In the genomic region with DNA sequence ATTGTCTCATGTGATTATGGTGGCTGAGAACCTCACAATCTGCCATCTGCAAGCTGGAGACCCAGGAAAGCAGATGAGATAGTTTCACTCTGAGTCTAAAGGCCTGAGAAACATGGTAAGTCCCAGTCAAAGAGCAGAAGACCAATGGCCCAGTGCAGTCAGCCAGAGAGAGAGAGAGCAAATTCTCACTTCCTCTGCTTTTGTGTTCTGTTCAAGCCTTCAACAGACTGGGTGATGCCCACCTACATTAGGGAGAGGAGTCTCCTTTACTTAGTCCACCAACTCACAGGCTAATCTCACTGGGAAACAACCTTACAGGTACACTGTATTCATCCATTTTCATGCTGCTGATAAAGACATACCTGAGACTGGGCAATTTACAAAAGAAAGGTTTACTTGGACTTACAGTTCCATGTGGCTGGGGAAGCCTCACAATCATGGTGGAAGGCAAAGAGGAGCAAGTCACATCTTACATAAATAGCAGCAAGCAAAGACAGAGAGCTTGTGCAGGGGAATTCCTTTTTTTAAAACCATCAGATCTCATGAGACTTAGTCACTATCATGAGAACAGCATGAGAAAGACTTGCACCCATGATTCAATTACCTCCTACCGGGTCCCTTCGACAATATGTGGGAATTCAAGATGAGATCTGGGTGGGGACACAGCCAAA, we compare ENCODE assay signal across 1 cellular context.
A peak's percentile ranks its signal among the peaks of the same experiment; 100 is the strongest.
TF ChIP-seq lines count a peak whose summit lies in the region.

No MANE protein-coding gene starts in this region.

TF ChIP-seq in GM12878, 131 proteins besides CTCF, POLR2A, EP300 and RAD21 (continued from another document):
- TF ChIP-seq, protein P1, sequence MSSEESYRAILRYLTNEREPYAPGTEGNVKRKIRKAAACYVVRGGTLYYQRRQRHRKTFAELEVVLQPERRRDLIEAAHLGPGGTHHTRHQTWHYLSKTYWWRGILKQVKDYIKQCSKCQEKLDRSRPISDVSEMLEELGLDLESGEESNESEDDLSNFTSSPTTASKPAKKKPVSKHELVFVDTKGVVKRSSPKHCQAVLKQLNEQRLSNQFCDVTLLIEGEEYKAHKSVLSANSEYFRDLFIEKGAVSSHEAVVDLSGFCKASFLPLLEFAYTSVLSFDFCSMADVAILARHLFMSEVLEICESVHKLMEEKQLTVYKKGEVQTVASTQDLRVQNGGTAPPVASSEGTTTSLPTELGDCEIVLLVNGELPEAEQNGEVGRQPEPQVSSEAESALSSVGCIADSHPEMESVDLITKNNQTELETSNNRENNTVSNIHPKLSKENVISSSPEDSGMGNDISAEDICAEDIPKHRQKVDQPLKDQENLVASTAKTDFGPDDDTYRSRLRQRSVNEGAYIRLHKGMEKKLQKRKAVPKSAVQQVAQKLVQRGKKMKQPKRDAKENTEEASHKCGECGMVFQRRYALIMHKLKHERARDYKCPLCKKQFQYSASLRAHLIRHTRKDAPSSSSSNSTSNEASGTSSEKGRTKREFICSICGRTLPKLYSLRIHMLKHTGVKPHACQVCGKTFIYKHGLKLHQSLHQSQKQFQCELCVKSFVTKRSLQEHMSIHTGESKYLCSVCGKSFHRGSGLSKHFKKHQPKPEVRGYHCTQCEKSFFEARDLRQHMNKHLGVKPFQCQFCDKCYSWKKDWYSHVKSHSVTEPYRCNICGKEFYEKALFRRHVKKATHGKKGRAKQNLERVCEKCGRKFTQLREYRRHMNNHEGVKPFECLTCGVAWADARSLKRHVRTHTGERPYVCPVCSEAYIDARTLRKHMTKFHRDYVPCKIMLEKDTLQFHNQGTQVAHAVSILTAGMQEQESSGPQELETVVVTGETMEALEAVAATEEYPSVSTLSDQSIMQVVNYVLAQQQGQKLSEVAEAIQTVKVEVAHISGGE (CRISPR knock-in tag; IDR thresholded peaks at IDR 0.05): no peak
- TF ChIP-seq, protein P2, sequence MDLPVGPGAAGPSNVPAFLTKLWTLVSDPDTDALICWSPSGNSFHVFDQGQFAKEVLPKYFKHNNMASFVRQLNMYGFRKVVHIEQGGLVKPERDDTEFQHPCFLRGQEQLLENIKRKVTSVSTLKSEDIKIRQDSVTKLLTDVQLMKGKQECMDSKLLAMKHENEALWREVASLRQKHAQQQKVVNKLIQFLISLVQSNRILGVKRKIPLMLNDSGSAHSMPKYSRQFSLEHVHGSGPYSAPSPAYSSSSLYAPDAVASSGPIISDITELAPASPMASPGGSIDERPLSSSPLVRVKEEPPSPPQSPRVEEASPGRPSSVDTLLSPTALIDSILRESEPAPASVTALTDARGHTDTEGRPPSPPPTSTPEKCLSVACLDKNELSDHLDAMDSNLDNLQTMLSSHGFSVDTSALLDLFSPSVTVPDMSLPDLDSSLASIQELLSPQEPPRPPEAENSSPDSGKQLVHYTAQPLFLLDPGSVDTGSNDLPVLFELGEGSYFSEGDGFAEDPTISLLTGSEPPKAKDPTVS (IDR thresholded peaks at IDR 0.05; ENCODE audit: low read depth, low read length): no peak
- no peak for TF ChIP-seq RCOR1 (conservative IDR thresholded peaks at IDR 0.05; ENCODE audit: low read depth, low read length)
- TF ChIP-seq, protein P3, sequence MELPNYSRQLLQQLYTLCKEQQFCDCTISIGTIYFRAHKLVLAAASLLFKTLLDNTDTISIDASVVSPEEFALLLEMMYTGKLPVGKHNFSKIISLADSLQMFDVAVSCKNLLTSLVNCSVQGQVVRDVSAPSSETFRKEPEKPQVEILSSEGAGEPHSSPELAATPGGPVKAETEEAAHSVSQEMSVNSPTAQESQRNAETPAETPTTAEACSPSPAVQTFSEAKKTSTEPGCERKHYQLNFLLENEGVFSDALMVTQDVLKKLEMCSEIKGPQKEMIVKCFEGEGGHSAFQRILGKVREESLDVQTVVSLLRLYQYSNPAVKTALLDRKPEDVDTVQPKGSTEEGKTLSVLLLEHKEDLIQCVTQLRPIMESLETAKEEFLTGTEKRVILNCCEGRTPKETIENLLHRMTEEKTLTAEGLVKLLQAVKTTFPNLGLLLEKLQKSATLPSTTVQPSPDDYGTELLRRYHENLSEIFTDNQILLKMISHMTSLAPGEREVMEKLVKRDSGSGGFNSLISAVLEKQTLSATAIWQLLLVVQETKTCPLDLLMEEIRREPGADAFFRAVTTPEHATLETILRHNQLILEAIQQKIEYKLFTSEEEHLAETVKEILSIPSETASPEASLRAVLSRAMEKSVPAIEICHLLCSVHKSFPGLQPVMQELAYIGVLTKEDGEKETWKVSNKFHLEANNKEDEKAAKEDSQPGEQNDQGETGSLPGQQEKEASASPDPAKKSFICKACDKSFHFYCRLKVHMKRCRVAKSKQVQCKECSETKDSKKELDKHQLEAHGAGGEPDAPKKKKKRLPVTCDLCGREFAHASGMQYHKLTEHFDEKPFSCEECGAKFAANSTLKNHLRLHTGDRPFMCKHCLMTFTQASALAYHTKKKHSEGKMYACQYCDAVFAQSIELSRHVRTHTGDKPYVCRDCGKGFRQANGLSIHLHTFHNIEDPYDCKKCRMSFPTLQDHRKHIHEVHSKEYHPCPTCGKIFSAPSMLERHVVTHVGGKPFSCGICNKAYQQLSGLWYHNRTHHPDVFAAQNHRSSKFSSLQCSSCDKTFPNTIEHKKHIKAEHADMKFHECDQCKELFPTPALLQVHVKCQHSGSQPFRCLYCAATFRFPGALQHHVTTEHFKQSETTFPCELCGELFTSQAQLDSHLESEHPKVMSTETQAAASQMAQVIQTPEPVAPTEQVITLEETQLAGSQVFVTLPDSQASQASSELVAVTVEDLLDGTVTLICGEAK (IDR thresholded peaks at IDR 0.05; ENCODE audit: borderline replicate concordance): no peak
- TF ChIP-seq NR2C2 (IDR thresholded peaks at IDR 0.05; ENCODE audit: borderline replicate concordance, control insufficient read depth, insufficient read length, low read depth): no peak
- no peak for TF ChIP-seq HCFC1 (IDR thresholded peaks at IDR 0.05; ENCODE audit: low read length)
- 0 out of 2 replicates have a peak, but pooled peaks have one; percentile 23 for TF ChIP-seq ZNF217 (IDR thresholded peaks at IDR 0.05)
- TF ChIP-seq, protein P4, sequence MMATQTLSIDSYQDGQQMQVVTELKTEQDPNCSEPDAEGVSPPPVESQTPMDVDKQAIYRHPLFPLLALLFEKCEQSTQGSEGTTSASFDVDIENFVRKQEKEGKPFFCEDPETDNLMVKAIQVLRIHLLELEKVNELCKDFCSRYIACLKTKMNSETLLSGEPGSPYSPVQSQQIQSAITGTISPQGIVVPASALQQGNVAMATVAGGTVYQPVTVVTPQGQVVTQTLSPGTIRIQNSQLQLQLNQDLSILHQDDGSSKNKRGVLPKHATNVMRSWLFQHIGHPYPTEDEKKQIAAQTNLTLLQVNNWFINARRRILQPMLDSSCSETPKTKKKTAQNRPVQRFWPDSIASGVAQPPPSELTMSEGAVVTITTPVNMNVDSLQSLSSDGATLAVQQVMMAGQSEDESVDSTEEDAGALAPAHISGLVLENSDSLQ (IDR thresholded peaks at IDR 0.05): no peak
- TF ChIP-seq HDGF (IDR thresholded peaks at IDR 0.05): no peak; the same call in 1 of the 2 replicates
- TF ChIP-seq STAT3 (IDR thresholded peaks at IDR 0.05; ENCODE audit: low read depth, low read length): peak; percentile 54; the same call in 1 of the 2 replicates
- peak; percentile 90 for TF ChIP-seq IKZF1 (conservative IDR thresholded peaks at IDR 0.05)
- TF ChIP-seq SREBF1 (IDR thresholded peaks at IDR 0.05; ENCODE audit: low read length): no peak
- TF ChIP-seq RUNX3 (IDR thresholded peaks at IDR 0.05; ENCODE audit: low read length): peak; percentile 78
- TF ChIP-seq KLF5 (IDR thresholded peaks at IDR 0.05; ENCODE audit: partially characterized antibody): no peak
- peak; percentile 90 for TF ChIP-seq JUNB (IDR thresholded peaks at IDR 0.05)
- no peak for TF ChIP-seq MYC (IDR thresholded peaks at IDR 0.05; ENCODE audit: insufficient read depth, insufficient read length, insufficient replicate concordance, low read length, severe bottlenecking)
- no peak for TF ChIP-seq NFYA (IDR thresholded peaks at IDR 0.05; ENCODE audit: borderline replicate concordance, low read depth, low read length)
- TF ChIP-seq FOXK2 (IDR thresholded peaks at IDR 0.05): no peak
- no peak for TF ChIP-seq RFX5 (IDR thresholded peaks at IDR 0.05; ENCODE audit: low read depth, low read length)
- no peak for TF ChIP-seq FOS (IDR thresholded peaks at IDR 0.05; ENCODE audit: borderline replicate concordance, extremely low read depth, insufficient read length)
- no peak for TF ChIP-seq CBX3 (IDR thresholded peaks at IDR 0.05; ENCODE audit: borderline replicate concordance, low read depth)
- no peak; the same call in none of the 2 replicates for TF ChIP-seq SMARCA5 (IDR thresholded peaks at IDR 0.05)
- peak; percentile 93 for TF ChIP-seq MEF2B (IDR thresholded peaks at IDR 0.05; ENCODE audit: partially characterized antibody, poor library complexity, severe bottlenecking)
- TF ChIP-seq, protein P5, sequence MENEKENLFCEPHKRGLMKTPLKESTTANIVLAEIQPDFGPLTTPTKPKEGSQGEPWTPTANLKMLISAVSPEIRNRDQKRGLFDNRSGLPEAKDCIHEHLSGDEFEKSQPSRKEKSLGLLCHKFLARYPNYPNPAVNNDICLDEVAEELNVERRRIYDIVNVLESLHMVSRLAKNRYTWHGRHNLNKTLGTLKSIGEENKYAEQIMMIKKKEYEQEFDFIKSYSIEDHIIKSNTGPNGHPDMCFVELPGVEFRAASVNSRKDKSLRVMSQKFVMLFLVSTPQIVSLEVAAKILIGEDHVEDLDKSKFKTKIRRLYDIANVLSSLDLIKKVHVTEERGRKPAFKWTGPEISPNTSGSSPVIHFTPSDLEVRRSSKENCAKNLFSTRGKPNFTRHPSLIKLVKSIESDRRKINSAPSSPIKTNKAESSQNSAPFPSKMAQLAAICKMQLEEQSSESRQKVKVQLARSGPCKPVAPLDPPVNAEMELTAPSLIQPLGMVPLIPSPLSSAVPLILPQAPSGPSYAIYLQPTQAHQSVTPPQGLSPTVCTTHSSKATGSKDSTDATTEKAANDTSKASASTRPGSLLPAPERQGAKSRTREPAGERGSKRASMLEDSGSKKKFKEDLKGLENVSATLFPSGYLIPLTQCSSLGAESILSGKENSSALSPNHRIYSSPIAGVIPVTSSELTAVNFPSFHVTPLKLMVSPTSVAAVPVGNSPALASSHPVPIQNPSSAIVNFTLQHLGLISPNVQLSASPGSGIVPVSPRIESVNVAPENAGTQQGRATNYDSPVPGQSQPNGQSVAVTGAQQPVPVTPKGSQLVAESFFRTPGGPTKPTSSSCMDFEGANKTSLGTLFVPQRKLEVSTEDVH (IDR thresholded peaks at IDR 0.05; ENCODE audit: low read depth, partially characterized antibody): no peak
- peak in 1 of 2 experiments; percentile 32; a peak in 1 of 4 replicates for TF ChIP-seq BHLHE40 (IDR thresholded peaks at IDR 0.05; ENCODE audit: borderline replicate concordance in 1 of 2, low read depth in 2 of 2, low read length in 1 of 2)
- TF ChIP-seq IKZF2 (IDR thresholded peaks at IDR 0.05): peak; percentile 88 to 92
